In the genomic region with DNA sequence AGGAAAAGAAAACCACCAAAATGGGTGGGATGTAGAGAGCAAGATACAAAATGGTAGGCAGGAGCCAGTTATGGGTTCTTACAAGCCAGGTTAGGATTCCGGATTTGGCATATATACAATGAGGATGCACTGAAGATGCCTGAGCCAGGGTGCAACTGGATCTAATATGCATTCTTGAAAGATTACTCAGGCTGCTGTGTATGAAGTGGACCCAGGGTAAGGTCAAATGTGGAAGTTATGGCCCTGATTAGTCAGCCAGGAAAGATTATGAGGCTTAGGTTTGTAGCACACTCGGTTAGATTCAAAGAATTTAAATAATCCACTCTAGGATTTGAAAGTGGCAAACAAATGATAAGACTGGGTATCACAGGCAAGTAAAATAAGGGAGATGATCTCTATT, we compare ENCODE assay signal across 1 cellular context.
TF ChIP-seq lines count a peak whose summit lies in the region.

No MANE protein-coding gene starts in this region.

TF ChIP-seq in GM23338, 12 proteins besides CTCF, POLR2A, EP300 and RAD21 (continued from another document):
- TF ChIP-seq, protein P1, sequence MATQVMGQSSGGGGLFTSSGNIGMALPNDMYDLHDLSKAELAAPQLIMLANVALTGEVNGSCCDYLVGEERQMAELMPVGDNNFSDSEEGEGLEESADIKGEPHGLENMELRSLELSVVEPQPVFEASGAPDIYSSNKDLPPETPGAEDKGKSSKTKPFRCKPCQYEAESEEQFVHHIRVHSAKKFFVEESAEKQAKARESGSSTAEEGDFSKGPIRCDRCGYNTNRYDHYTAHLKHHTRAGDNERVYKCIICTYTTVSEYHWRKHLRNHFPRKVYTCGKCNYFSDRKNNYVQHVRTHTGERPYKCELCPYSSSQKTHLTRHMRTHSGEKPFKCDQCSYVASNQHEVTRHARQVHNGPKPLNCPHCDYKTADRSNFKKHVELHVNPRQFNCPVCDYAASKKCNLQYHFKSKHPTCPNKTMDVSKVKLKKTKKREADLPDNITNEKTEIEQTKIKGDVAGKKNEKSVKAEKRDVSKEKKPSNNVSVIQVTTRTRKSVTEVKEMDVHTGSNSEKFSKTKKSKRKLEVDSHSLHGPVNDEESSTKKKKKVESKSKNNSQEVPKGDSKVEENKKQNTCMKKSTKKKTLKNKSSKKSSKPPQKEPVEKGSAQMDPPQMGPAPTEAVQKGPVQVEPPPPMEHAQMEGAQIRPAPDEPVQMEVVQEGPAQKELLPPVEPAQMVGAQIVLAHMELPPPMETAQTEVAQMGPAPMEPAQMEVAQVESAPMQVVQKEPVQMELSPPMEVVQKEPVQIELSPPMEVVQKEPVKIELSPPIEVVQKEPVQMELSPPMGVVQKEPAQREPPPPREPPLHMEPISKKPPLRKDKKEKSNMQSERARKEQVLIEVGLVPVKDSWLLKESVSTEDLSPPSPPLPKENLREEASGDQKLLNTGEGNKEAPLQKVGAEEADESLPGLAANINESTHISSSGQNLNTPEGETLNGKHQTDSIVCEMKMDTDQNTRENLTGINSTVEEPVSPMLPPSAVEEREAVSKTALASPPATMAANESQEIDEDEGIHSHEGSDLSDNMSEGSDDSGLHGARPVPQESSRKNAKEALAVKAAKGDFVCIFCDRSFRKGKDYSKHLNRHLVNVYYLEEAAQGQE (IDR thresholded peaks at IDR 0.05; ENCODE audit: unreplicated experiment) = no peak
- TF ChIP-seq, protein P2, sequence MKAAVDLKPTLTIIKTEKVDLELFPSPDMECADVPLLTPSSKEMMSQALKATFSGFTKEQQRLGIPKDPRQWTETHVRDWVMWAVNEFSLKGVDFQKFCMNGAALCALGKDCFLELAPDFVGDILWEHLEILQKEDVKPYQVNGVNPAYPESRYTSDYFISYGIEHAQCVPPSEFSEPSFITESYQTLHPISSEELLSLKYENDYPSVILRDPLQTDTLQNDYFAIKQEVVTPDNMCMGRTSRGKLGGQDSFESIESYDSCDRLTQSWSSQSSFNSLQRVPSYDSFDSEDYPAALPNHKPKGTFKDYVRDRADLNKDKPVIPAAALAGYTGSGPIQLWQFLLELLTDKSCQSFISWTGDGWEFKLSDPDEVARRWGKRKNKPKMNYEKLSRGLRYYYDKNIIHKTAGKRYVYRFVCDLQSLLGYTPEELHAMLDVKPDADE (IDR thresholded peaks at IDR 0.05) = no peak
- no peak for TF ChIP-seq ZNF331 (CRISPR knock-in tag; IDR thresholded peaks at IDR 0.05; ENCODE audit: low read depth)
- no peak for TF ChIP-seq JUNB (IDR thresholded peaks at IDR 0.05; ENCODE audit: unreplicated experiment)
- no peak for TF ChIP-seq ZNF462 (CRISPR knock-in tag; IDR thresholded peaks at IDR 0.05)
- no peak for TF ChIP-seq CREB1 (CRISPR knock-in tag; IDR thresholded peaks at IDR 0.05; ENCODE audit: low read depth)
